In the genomic region with DNA sequence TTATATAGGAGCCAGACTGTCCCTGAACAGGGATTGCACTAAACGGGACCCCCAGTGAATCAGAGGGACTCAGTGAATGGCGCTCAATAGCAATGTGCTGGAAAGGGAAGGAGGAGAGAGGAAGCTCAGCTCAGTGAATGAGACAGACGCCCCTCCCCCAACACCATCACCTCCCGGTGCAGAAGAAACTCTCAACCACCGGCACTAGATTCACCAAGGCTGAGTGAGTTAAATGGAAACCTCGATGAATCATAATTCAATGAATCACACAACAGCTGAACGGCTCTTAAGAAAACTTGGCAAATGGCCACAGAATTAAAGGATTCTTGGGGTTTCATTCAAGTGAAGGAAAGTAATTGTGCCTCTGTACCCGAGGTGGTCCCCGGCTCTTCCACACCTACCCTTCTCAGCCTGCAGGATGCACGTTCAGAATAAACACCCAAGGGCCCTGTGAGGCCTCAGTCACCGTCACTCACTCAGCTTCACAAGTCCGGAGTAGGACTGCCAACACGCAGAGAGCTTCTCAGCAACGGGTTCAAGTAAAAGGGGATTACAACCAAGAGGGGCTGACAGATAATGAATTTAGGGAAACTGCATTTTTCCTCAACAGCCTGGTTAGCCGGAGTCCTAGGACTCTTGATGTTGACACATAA, we compare ENCODE assay signal across 1 cellular context.
TF ChIP-seq lines count a peak whose summit lies in the region.

No MANE protein-coding gene starts in this region.

TF ChIP-seq in A549, 52 proteins besides CTCF, POLR2A, EP300 and RAD21 (continued from another document):
- no peak for TF ChIP-seq TP53 (CRISPR knock-in tag; IDR thresholded peaks at IDR 0.05)
- no peak for TF ChIP-seq SREBF2 (IDR thresholded peaks at IDR 0.05)
- TF ChIP-seq FOSL2 (IDR thresholded peaks at IDR 0.05) = peak; percentile 73
- peak; percentile 59 for TF ChIP-seq FOSL2 (CRISPR knock-in tag; IDR thresholded peaks at IDR 0.05)
- peak; percentile 56 for TF ChIP-seq JUNB (IDR thresholded peaks at IDR 0.05)
